ENCODE assay signal across 24 cellular contexts in genomic region chr10:44511601-44512000, GRCh38.
"Had no signal": no experiment of that assay in that cellular context is flagged by ENCODE, and none has a peak within 500 bp of the region (broad histone marks: within the 10 kb centered on the region; RNA-seq: fewer than 3 reads in every experiment).

No MANE protein-coding gene starts in this region.

- H3K4me1 ChIP-seq: adrenal gland, breast epithelium, Peyer's patch had no signal

- H3K4me3 ChIP-seq: adrenal gland, breast epithelium, K562, Peyer's patch had no signal

- H3K36me3 ChIP-seq: adrenal gland, breast epithelium, Peyer's patch had no signal

- DNase-seq: activated CD4-positive, alpha-beta T cell treated with anti-CD3 and anti-CD28 coated beads for 36 hours; activated CD4-positive, CD25-positive, alpha-beta regulatory T cell; activated CD8-positive, alpha-beta memory T cell treated with anti-CD3 and anti-CD28 coated beads, Interleukin-2, amount 50 U/mL, for 4 hours; activated CD8-positive, alpha-beta T cell treated with anti-CD3 and anti-CD28 coated beads for 36 hours; activated naive CD4-positive, alpha-beta T cell treated with anti-CD3 and anti-CD28 coated beads, Interleukin-2, amount 50 U/mL, for 16 hours; activated naive CD8-positive, alpha-beta T cell treated with anti-CD3 and anti-CD28 coated beads, Interleukin-2, amount 10 ng/mL, durations not matched to agents 7 days and 5 days; activated T-cell treated with anti-CD3 and anti-CD28 coated beads, Interleukin-2, amount 50 U/mL, for 72 hours; adrenal gland; caudate nucleus; Karpas-422; NCI-H1105; NCI-H1436; NCI-H1694 treated with DMSO at 0.1 percent for 48 hours; NCI-H2029 treated with DMSO at 0.1 percent for 48 hours; NCI-H510A treated with DMSO at 0.1 percent for 48 hours; NCI-H69; Peyer's patch; SHP77; T-helper 17 cell; T-helper 9 cell had no signal

- H3K9me3 ChIP-seq: adrenal gland, breast epithelium, Peyer's patch had no signal

- ATAC-seq: activated CD4-positive, alpha-beta T cell treated with anti-CD3 and anti-CD28 coated beads for 36 hours; activated CD8-positive, alpha-beta T cell treated with anti-CD3 and anti-CD28 coated beads for 36 hours; activated T-cell treated with anti-CD3 and anti-CD28 coated beads, Interleukin-2, amount 50 U/mL, for 72 hours; K562; T-helper 17 cell had no signal

- H3K27me3 ChIP-seq: adrenal gland, breast epithelium, Peyer's patch had no signal

- H3K27ac ChIP-seq: adrenal gland, breast epithelium, Peyer's patch, RWPE1, VCaP had no signal
